Comparison of ENCODE assay signal across 9 cellular contexts in genomic region chr5:35229076-35230042, GRCh38. TPM values are rescaled to one million over a fixed set of nuclear protein-coding genes. Genes with fewer than 3 reads are reported as not detected.
DNase-seq lines count a peak whose midpoint lies in the region; ATAC-seq, FAIRE-seq and TF ChIP-seq lines count a peak whose summit lies in the region.
"Had no signal": no experiment of that assay in that cellular context is flagged by ENCODE, and none has a peak within 500 bp of the region (broad histone marks: within the 10 kb centered on the region; RNA-seq: fewer than 3 reads in every experiment).

No MANE protein-coding gene starts in this region.

- peak overlapping the region; percentile 69 for H3K4me3 Mint-ChIP-seq in activated naive CD8-positive, alpha-beta T cell treated with anti-CD3 and anti-CD28 coated beads, Interleukin-2, amount 10 ng/mL, durations not matched to agents 7 days and 5 days

- intact Hi-C loops in stomach (cut with DNase I; ENCODE audit: low total_unique reads), result no loop called here

- H3K4me1 ChIP-seq in keratinocyte (ENCODE audit: control insufficient read depth, extremely low read depth, insufficient read depth, low read length), result peaks cover 10% of the 10 kb centered on the region
- peaks cover 7 to 29% (median 20%) of the 10 kb centered on the region in 4 donors for H3K4me1 ChIP-seq in stomach

- no peaks in the 10 kb centered on the region for H4K20me1 ChIP-seq in keratinocyte (ENCODE audit: control insufficient read depth, extremely low read depth, insufficient read depth, low read length)

- no peaks in the 10 kb centered on the region for H3K79me2 ChIP-seq in keratinocyte (ENCODE audit: control insufficient read depth, insufficient read depth, low read length)

- H3K9ac ChIP-seq in keratinocyte (ENCODE audit: control insufficient read depth, extremely low read depth, insufficient read depth, low read length), result no peak overlapping the region

- peaks cover 59% of the 10 kb centered on the region for H3K27me3 Mint-ChIP-seq in activated naive CD8-positive, alpha-beta T cell treated with anti-CD3 and anti-CD28 coated beads, Interleukin-2, amount 10 ng/mL, durations not matched to agents 7 days and 5 days

- POLR2A ChIA-PET in activated naive CD8-positive, alpha-beta T cell treated with anti-CD3 and anti-CD28 coated beads, Interleukin-2, amount 10 ng/mL, durations not matched to agents 7 days and 5 days (lab: Charles Lee), result no interaction called here

- peak; percentile 65 for ATAC-seq in GM19452 (IDR thresholded peaks at IDR 0.05; ENCODE audit: unreplicated experiment)
- ATAC-seq in activated naive CD8-positive, alpha-beta T cell treated with anti-CD3 and anti-CD28 coated beads, Interleukin-2, amount 10 ng/mL, durations not matched to agents 7 days and 5 days (ENCODE audit: low read depth), result peak; percentile 33

- no peaks in the 10 kb centered on the region for H3K9me1 ChIP-seq in keratinocyte (ENCODE audit: control insufficient read depth, extremely low read depth, insufficient read depth, low read length)

- H3K27me3 ChIP-seq in HL-60 (ENCODE audit: insufficient read depth, poor library complexity, severe bottlenecking), result no peaks in the 10 kb centered on the region
- H3K27me3 ChIP-seq in keratinocyte (ENCODE audit: control insufficient read depth, extremely low read depth, insufficient read depth, low read length), result peaks cover 27% of the 10 kb centered on the region
- H3K27me3 ChIP-seq in stomach, result peaks cover 0 to 43% (median 11%) of the 10 kb centered on the region in 3 donors

- no peak overlapping the region for H3K27ac Mint-ChIP-seq in activated naive CD8-positive, alpha-beta T cell treated with anti-CD3 and anti-CD28 coated beads, Interleukin-2, amount 10 ng/mL, durations not matched to agents 7 days and 5 days

- peak; percentile 92 for DNase-seq in ELF-1 (ENCODE audit: low read depth, low spot score)
- peak; percentile 17 to 30 for DNase-seq in HL-60 (ENCODE audit: low read depth in 1 of 2, low spot score in 1 of 2)
- peak; percentile 38 for DNase-seq in activated naive CD8-positive, alpha-beta T cell treated with anti-CD3 and anti-CD28 coated beads, Interleukin-2, amount 10 ng/mL, durations not matched to agents 7 days and 5 days
- DNase-seq in keratinocyte (ENCODE audit: low read depth, low spot score), result no peak
- DNase-seq in stomach, result peak; percentile 68
- no peak for DNase-seq in occipital lobe (lab: John Stamatoyannopoulos, UW)
- no peak for DNase-seq in SKM-1 (lab: John Stamatoyannopoulos, UW; ENCODE audit: unreplicated experiment)

- no peak for TF ChIP-seq POLR2A in stomach (IDR thresholded peaks at IDR 0.05)

- dilution Hi-C loops in keratinocyte (cut with MboI; ENCODE audit: extremely low pct_ligation_motif_present, low sequenced_read_pairs), result no loop called here

- H3K36me3 ChIP-seq in keratinocyte (ENCODE audit: control insufficient read depth in 2 of 2, extremely low read depth in 1 of 2, insufficient read depth in 2 of 2, low read length in 2 of 2), result no peaks in the 10 kb centered on the region
- no peaks in the 10 kb centered on the region for H3K36me3 ChIP-seq in stomach

- H3K4me1 Mint-ChIP-seq in activated naive CD8-positive, alpha-beta T cell treated with anti-CD3 and anti-CD28 coated beads, Interleukin-2, amount 10 ng/mL, durations not matched to agents 7 days and 5 days, result peaks cover 3% of the 10 kb centered on the region

- peak overlapping the region; percentile 62 for H3K4me3 ChIP-seq in HL-60 (replicated peaks; ENCODE audit: insufficient read depth, low read length)
- peak overlapping the region in 2 of 3 experiments; percentile 27 to 42 for H3K4me3 ChIP-seq in keratinocyte (ENCODE audit: control insufficient read depth in 2 of 3, extremely low read depth in 1 of 3, insufficient read depth in 2 of 3, low read depth in 1 of 3, low read length in 3 of 3)
- peak overlapping the region; percentile 46 to 63 (median 49) for H3K4me3 ChIP-seq in stomach

- FAIRE-seq in keratinocyte (lab: Jason Lieb, UNC), result no peak

- no peaks in the 10 kb centered on the region for H3K9me3 Mint-ChIP-seq in activated naive CD8-positive, alpha-beta T cell treated with anti-CD3 and anti-CD28 coated beads, Interleukin-2, amount 10 ng/mL, durations not matched to agents 7 days and 5 days

- 5 to 7% (median 7%) methylated on average over 30 of the region's 30 CpGs for WGBS in stomach, 5 donors

- peak overlapping the region; percentile 72 for H3K4me2 ChIP-seq in keratinocyte (ENCODE audit: control insufficient read depth, extremely low read depth, insufficient read depth, low read depth, low read length)

- TF ChIP-seq CTCF in HL-60 (IDR thresholded peaks at IDR 0.05; ENCODE audit: insufficient read depth, low read length) (no peak), keratinocyte (optimal IDR thresholded peaks at IDR 0.05 in 1 of 3, IDR thresholded peaks at IDR 0.05 in 1 of 3, conservative IDR thresholded peaks at IDR 0.05 in 1 of 3; ENCODE audit: extremely low read depth in 1 of 3, insufficient read depth in 2 of 3, low read length in 3 of 3) (peak in 2 of 3 experiments; percentile 20 to 37), stomach (IDR thresholded peaks at IDR 0.05) (peak in 3 of 7 experiments; percentile 11 to 42 (median 11))

- no peak overlapping the region for H3K27ac ChIP-seq in HL-60 (replicated peaks)
- H3K27ac ChIP-seq in keratinocyte (ENCODE audit: control insufficient read depth, insufficient read depth, low read length), result no peak overlapping the region
- H3K27ac ChIP-seq in stomach, result peak overlapping the region; percentile 54 to 82 (median 71)

- peak overlapping the region; percentile 8 for H2AFZ ChIP-seq in keratinocyte (ENCODE audit: control insufficient read depth, low read length)

- no peaks in the 10 kb centered on the region for H3K36me3 Mint-ChIP-seq in activated naive CD8-positive, alpha-beta T cell treated with anti-CD3 and anti-CD28 coated beads, Interleukin-2, amount 10 ng/mL, durations not matched to agents 7 days and 5 days

- no peaks in the 10 kb centered on the region for H3K9me3 ChIP-seq in keratinocyte (ENCODE audit: control insufficient read depth, low read depth, low read length)
- no peaks in the 10 kb centered on the region for H3K9me3 ChIP-seq in stomach

- no peak for TF ChIP-seq EP300 in stomach (IDR thresholded peaks at IDR 0.05)

RNA-seq across cellular contexts. Expression of gene PRLR, which starts 0.9 kb away (rescaled TPM):
- not detected for total RNA-seq in activated naive CD8-positive, alpha-beta T cell treated with anti-CD3 and anti-CD28 coated beads, Interleukin-2, amount 10 ng/mL, durations not matched to agents 7 days and 5 days
- polyA plus RNA-seq in keratinocyte, result 0.04 to 0.10 TPM in 2 of 3 replicates, not detected in the other
- not detected for polyA plus RNA-seq in keratinocyte (2011; ENCODE audit: low read depth)
- 0.18 TPM in 1 of 2 replicates, not detected in the other for polyA plus RNA-seq in keratinocyte (2011; cell fraction: cytosol; rRNA removed)
- 0.05 and 0.08 TPM in 2 replicates for polyA plus RNA-seq in keratinocyte (2011; cell fraction: nucleus; rRNA removed)
- polyA plus RNA-seq in keratinocyte (2012; ENCODE audit: low replicate concordance), result 0.24 TPM in 1 of 2 replicates, not detected in the other
- not detected in 3 replicates for polyA minus RNA-seq in keratinocyte
- polyA minus RNA-seq in keratinocyte (2011; cell fraction: cytosol; rRNA and poly(A)+ RNA removed), result not detected
- 1.1 TPM in 1 of 2 replicates, not detected in the other for polyA minus RNA-seq in keratinocyte (2011; cell fraction: nucleus; rRNA and poly(A)+ RNA removed)
- total RNA-seq in stomach, result 10 to 100 TPM in 3 of 5 donors, 1 to 10 TPM in 1, not detected in 1; 4.5 to 33.2 (median 10.9) TPM
- polyA plus RNA-seq in stomach, result under 1 TPM; 0.56 to 0.92 (median 0.63) TPM
- 3.3 TPM for total RNA-seq in occipital lobe
- total RNA-seq: T-helper 1 cell treated with Interleukin-12 subunit alpha and Interleukin-12 subunit beta and Interleukin-4 antibody, amounts not matched to agents 30 ng/mL and 1 ng/mL, for 36 hours had no signal

Comparison
In these comparisons a context has a peak if more than half of its experiments do, and no peak if none do; other contexts are left out.
1. DNase-seq: peak in ELF-1 (single experiment), HL-60 (2 of 2), activated naive CD8-positive, alpha-beta T cell treated with anti-CD3 and anti-CD28 coated beads, Interleukin-2, amount 10 ng/mL, durations not matched to agents 7 days and 5 days (single experiment) and stomach (single experiment); none in keratinocyte (single experiment), occipital lobe (single experiment) and SKM-1 (single experiment).
2. H3K27ac ChIP-seq: peak in stomach (5 of 5); none in HL-60 (single experiment) and keratinocyte (single experiment).
3. Peak in every context shown above with its lines, with median percentiles within 50 percentile points of each other: H3K4me3 ChIP-seq.